Comparison of ENCODE assay signal across 9 cellular contexts in genomic region chr10:26479766-26480492, GRCh38. TPM values are rescaled to one million over a fixed set of nuclear protein-coding genes. Genes with fewer than 3 reads are reported as not detected.
DNase-seq lines count a peak whose midpoint lies in the region; ATAC-seq and TF ChIP-seq lines count a peak whose summit lies in the region.
"Had no signal": no experiment of that assay in that cellular context is flagged by ENCODE, and none has a peak within 500 bp of the region (broad histone marks: within the 10 kb centered on the region; RNA-seq: fewer than 3 reads in every experiment).

No MANE protein-coding gene starts in this region.

- peaks cover 7% of the 10 kb centered on the region for H3K36me3 Mint-ChIP-seq in IgD-negative memory B cell
- peaks cover 17% of the 10 kb centered on the region for H3K36me3 Mint-ChIP-seq in activated naive CD4-positive, alpha-beta T cell treated with anti-CD3 and anti-CD28 coated beads, Interleukin-2, amount 50 U/mL, for 24 hours

- no peaks in the 10 kb centered on the region for H3K9me3 Mint-ChIP-seq in IgD-negative memory B cell
- H3K9me3 Mint-ChIP-seq in activated naive CD4-positive, alpha-beta T cell treated with anti-CD3 and anti-CD28 coated beads, Interleukin-2, amount 50 U/mL, for 24 hours = peaks cover 4% of the 10 kb centered on the region

- peak overlapping the region; percentile 44 to 94 (median 74) for H3K4me3 Mint-ChIP-seq in IgD-negative memory B cell
- H3K4me3 Mint-ChIP-seq in activated naive CD4-positive, alpha-beta T cell treated with anti-CD3 and anti-CD28 coated beads, Interleukin-2, amount 50 U/mL, for 24 hours = peak overlapping the region; percentile 74

- TF ChIP-seq CTCF in right atrium auricular region (IDR thresholded peaks at IDR 0.05) = no peak
- no peak for TF ChIP-seq CTCF in upper lobe of left lung (IDR thresholded peaks at IDR 0.05)

- H3K4me3 ChIP-seq in right atrium auricular region = no peak overlapping the region
- no peak overlapping the region for H3K4me3 ChIP-seq in upper lobe of left lung

- no peak overlapping the region for H3K27ac ChIP-seq in right atrium auricular region
- peak overlapping the region; percentile 40 to 80 (median 65) for H3K27ac ChIP-seq in upper lobe of left lung

- ATAC-seq in left ventricle myocardium superior = peak; percentile 23
- peak in 1 of 2 donors; percentile 35 for ATAC-seq in upper lobe of left lung (ENCODE audit: low FRiP score in 2 of 2)
- no peak for ATAC-seq in HG03095 (IDR thresholded peaks at IDR 0.05; ENCODE audit: unreplicated experiment)

- H3K27me3 ChIP-seq in right atrium auricular region = no peaks in the 10 kb centered on the region
- H3K27me3 ChIP-seq in upper lobe of left lung = no peaks in the 10 kb centered on the region

- WGBS in upper lobe of left lung, 2 donors = 74 to 87% methylated on average over 6 of the region's 6 CpGs

- peak overlapping the region; percentile 86 to 94 (median 93) for H3K27ac Mint-ChIP-seq in IgD-negative memory B cell
- peak overlapping the region; percentile 98 for H3K27ac Mint-ChIP-seq in activated naive CD4-positive, alpha-beta T cell treated with anti-CD3 and anti-CD28 coated beads, Interleukin-2, amount 50 U/mL, for 24 hours

- DNase-seq in left ventricle myocardium superior (no peak), right atrium auricular region (ENCODE audit: low spot score) (no peak), upper lobe of left lung (no peak), inferior parietal cortex (ENCODE audit: extremely low spot score) (no peak), mesenteric fat pad (ENCODE audit: low spot score) (no peak)

- no peaks in the 10 kb centered on the region for H3K27me3 Mint-ChIP-seq in IgD-negative memory B cell
- H3K27me3 Mint-ChIP-seq in activated naive CD4-positive, alpha-beta T cell treated with anti-CD3 and anti-CD28 coated beads, Interleukin-2, amount 50 U/mL, for 24 hours = no peaks in the 10 kb centered on the region

- no peak for TF ChIP-seq POLR2A in upper lobe of left lung (IDR thresholded peaks at IDR 0.05)

- H3K4me1 ChIP-seq in right atrium auricular region (peaks cover 0 to 2% of the 10 kb centered on the region in 2 donors), upper lobe of left lung (peaks cover 4 to 26% (median 12%) of the 10 kb centered on the region in 4 donors)

- H3K36me3 ChIP-seq in right atrium auricular region = no peaks in the 10 kb centered on the region
- H3K36me3 ChIP-seq in upper lobe of left lung = no peaks in the 10 kb centered on the region

- intact Hi-C loops in left ventricle myocardium superior (cut with micrococcal nuclease) = no loop called here

- H3K9me3 ChIP-seq in right atrium auricular region = no peaks in the 10 kb centered on the region
- H3K9me3 ChIP-seq in upper lobe of left lung = no peaks in the 10 kb centered on the region

- H3K4me1 Mint-ChIP-seq in IgD-negative memory B cell = peaks cover 49 to 55% (median 54%) of the 10 kb centered on the region in 3 donors
- peaks cover 70% of the 10 kb centered on the region for H3K4me1 Mint-ChIP-seq in activated naive CD4-positive, alpha-beta T cell treated with anti-CD3 and anti-CD28 coated beads, Interleukin-2, amount 50 U/mL, for 24 hours

- TF ChIP-seq EP300 in upper lobe of left lung (IDR thresholded peaks at IDR 0.05) = no peak

RNA-seq across cellular contexts. Expression of gene APBB1IP, which starts 41.8 kb away (rescaled TPM):
- total RNA-seq in left ventricle myocardium superior = 2.8 TPM
- 1 to 10 TPM; 1.4 to 3.1 TPM for total RNA-seq in right atrium auricular region
- polyA plus RNA-seq in IgD-negative memory B cell = 66.4 TPM
- total RNA-seq in upper lobe of left lung = 10 to 100 TPM; 15.8 to 45.1 (median 31.3) TPM
- total RNA-seq in mesenteric fat pad = 37.2 TPM
- total RNA-seq: HT1080 had no signal

Comparison
In these comparisons a context has a peak if more than half of its experiments do, and no peak if none do; other contexts are left out.
1. H3K27ac ChIP-seq: peak in upper lobe of left lung (4 of 4); none in right atrium auricular region (0 of 2).